ENCODE assay signal across 1 cellular context in genomic region chr22:29726104-29726503, GRCh38.
TF ChIP-seq lines count a peak whose summit lies in the region.

No MANE protein-coding gene starts in this region.

TF ChIP-seq in K562, 482 proteins besides CTCF, POLR2A, EP300 and RAD21 (continued from another document):
- TF ChIP-seq ZNF592 (IDR thresholded peaks at IDR 0.05) (peak; percentile 60; the same call in 1 of the 2 replicates), MGA (IDR thresholded peaks at IDR 0.05) (peak; percentile 59), MAFG (tag; conservative IDR thresholded peaks at IDR 0.05) (no peak), AFF1 (IDR thresholded peaks at IDR 0.05; ENCODE audit: low read depth in 1 of 2, partially characterized antibody in 2 of 2) (no peak), NBN (IDR thresholded peaks at IDR 0.05; ENCODE audit: low read depth) (no peak), E2F6 (IDR thresholded peaks at IDR 0.05; ENCODE audit: borderline replicate concordance in 1 of 2, extremely low read depth in 1 of 2, insufficient read depth in 1 of 2, insufficient read length in 1 of 2, low read depth in 1 of 2, low read length in 1 of 2, poor library complexity in 1 of 2, severe bottlenecking in 1 of 2) (peak; percentile 39 to 47), XRCC5 (IDR thresholded peaks at IDR 0.05; ENCODE audit: low read depth, low read length) (no peak), ZNF407 (IDR thresholded peaks at IDR 0.05; ENCODE audit: low read depth) (no peak), CTBP1 (IDR thresholded peaks at IDR 0.05; ENCODE audit: borderline replicate concordance) (peak; percentile 28; the same call in 1 of the 2 replicates), MBD2 (IDR thresholded peaks at IDR 0.05; ENCODE audit: borderline replicate concordance, low read depth) (no peak), L3MBTL2 (IDR thresholded peaks at IDR 0.05) (peak; percentile 73)
